Comparison of ENCODE assay signal across 19 cellular contexts in genomic region chr3:106193876-106194275, GRCh38.
"Had no signal": no experiment of that assay in that cellular context is flagged by ENCODE, and none has a peak within 500 bp of the region (broad histone marks: within the 10 kb centered on the region; RNA-seq: fewer than 3 reads in every experiment).

No MANE protein-coding gene starts in this region.

- H3K4me3 Mint-ChIP-seq: activated naive CD4-positive, alpha-beta T cell treated with anti-CD3 and anti-CD28 coated beads, Interleukin-2, amount 50 U/mL, for 24 hours; endodermal cell; neural crest cell; stimulated activated naive CD8-positive, alpha-beta T cell treated with anti-CD3 and anti-CD28 coated beads, Interleukin-15, Interleukin-2, amounts not matched to agents 100 ng/mL and 50 ng/mL, for 24 hours; T-helper 1 cell treated with Interleukin-12 subunit alpha and Interleukin-12 subunit beta and Interleukin-4 antibody, amounts not matched to agents 30 μg/mL and 1 μg/mL, for 36 hours had no signal

- ATAC-seq: activated CD4-positive, CD25-positive, alpha-beta regulatory T cell treated with anti-CD3 and anti-CD28 coated beads, Interleukin-2, amount 50 U/mL, for 24 hours; gastroesophageal sphincter; heart left ventricle; left lung had no signal

- H3K27ac ChIP-seq: cardiac muscle cell, epithelial cell of prostate, gastroesophageal sphincter, heart left ventricle, left lung, suprapubic skin had no signal

- H3K9me3 ChIP-seq: gastroesophageal sphincter, left lung, suprapubic skin had no signal

- H3K4me1 ChIP-seq: gastroesophageal sphincter, heart left ventricle, left lung, suprapubic skin had no signal

- H3K4me1 Mint-ChIP-seq: neural crest cell had no signal

- H3K36me3 ChIP-seq: cardiac muscle cell, gastroesophageal sphincter, heart left ventricle, left lung, suprapubic skin had no signal

- H3K27me3 Mint-ChIP-seq: activated naive CD4-positive, alpha-beta T cell treated with anti-CD3 and anti-CD28 coated beads, Interleukin-2, amount 50 U/mL, for 24 hours; stimulated activated naive CD8-positive, alpha-beta T cell treated with anti-CD3 and anti-CD28 coated beads, Interleukin-15, Interleukin-2, amounts not matched to agents 100 ng/mL and 50 ng/mL, for 24 hours had no signal

- DNase-seq: activated CD8-positive, alpha-beta memory T cell treated with anti-CD3 and anti-CD28 coated beads for 24 hours; activated CD8-positive, alpha-beta memory T cell treated with anti-CD3 and anti-CD28 coated beads, Interleukin-2, amount 50 U/mL, for 48 hours; activated effector memory CD4-positive, alpha-beta T cell treated with anti-CD3 and anti-CD28 coated beads, Interleukin-2, amount 50 U/mL, for 16 hours; activated T-cell treated with anti-CD3 and anti-CD28 coated beads, Interleukin-2, amount 50 U/mL, for 48 hours; endodermal cell; heart left ventricle; left lung; stimulated activated CD4-positive, alpha-beta T cell treated with anti-CD3 and anti-CD28 coated beads, Interleukin-12 subunit alpha, Interleukin-12 subunit beta, amount 100 ng/mL, for 4 hours; stimulated activated CD4-positive, alpha-beta T cell treated with anti-CD3 and anti-CD28 coated beads, Interleukin-1b, Interleukin-23, amount 100 ng/mL, for 48 hours; stimulated activated CD8-positive, alpha-beta memory T cell treated with anti-CD3 and anti-CD28 coated beads, Interleukin-4, amount 100 ng/mL, for 48 hours had no signal

- H3K4me3 ChIP-seq: cardiac muscle cell, gastroesophageal sphincter, heart left ventricle, left lung, suprapubic skin had no signal

- H3K36me3 Mint-ChIP-seq: activated naive CD4-positive, alpha-beta T cell treated with anti-CD3 and anti-CD28 coated beads, Interleukin-2, amount 50 U/mL, for 24 hours had no signal

- H3K27ac Mint-ChIP-seq: activated naive CD4-positive, alpha-beta T cell treated with anti-CD3 and anti-CD28 coated beads, Interleukin-2, amount 50 U/mL, for 24 hours; endodermal cell; stimulated activated naive CD8-positive, alpha-beta T cell treated with anti-CD3 and anti-CD28 coated beads, Interleukin-15, Interleukin-2, amounts not matched to agents 100 ng/mL and 50 ng/mL, for 24 hours; T-helper 1 cell treated with Interleukin-12 subunit alpha and Interleukin-12 subunit beta and Interleukin-4 antibody, amounts not matched to agents 30 μg/mL and 1 μg/mL, for 36 hours had no signal

- H3K27me3 ChIP-seq: cardiac muscle cell, gastroesophageal sphincter, heart left ventricle, left lung, suprapubic skin had no signal
